ENCODE assay signal across 21 cellular contexts in the genomic region with DNA sequence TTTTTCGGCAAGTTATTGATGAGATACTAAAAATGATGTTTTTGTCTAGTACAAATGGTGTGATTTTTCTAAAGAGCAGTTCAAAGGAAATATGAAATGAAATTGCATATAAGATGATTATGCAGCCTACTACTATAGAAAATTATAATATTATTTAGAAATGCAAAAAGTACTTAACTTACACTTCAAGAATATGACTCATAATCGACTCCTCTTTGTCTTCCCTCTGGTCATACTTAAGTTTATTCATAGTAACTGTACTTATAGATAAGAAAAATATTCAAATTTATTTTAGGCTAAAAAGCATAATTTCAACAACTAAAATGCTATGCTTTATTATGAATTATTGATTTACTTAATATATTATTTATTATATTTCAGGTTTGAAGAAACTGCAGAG.
"Had no signal": no experiment of that assay in that cellular context is flagged by ENCODE, and none has a peak within 500 bp of the region (broad histone marks: within the 10 kb centered on the region; RNA-seq: fewer than 3 reads in every experiment).

No MANE protein-coding gene starts in this region.

- H3K4me3 ChIP-seq: gastroesophageal sphincter, heart left ventricle, ovary, thoracic aorta, upper lobe of left lung had no signal

- H3K27me3 Mint-ChIP-seq: activated CD4-positive, alpha-beta T cell treated with anti-CD3 and anti-CD28 coated beads for 36 hours; activated T-helper 17 cell treated with anti-CD3 and anti-CD28 coated beads, Interleukin-2, amount 50 U/mL, for 72 hours; naive thymus-derived CD8-positive, alpha-beta T cell; stimulated activated naive B cell treated with anti-CD40 and anti-IgM and Interleukin-4, amounts not matched to agents 10 μg/mL and 1 μg/mL and 100 μg/mL, for 72 hours; T-cell had no signal

- H3K27me3 ChIP-seq: brain microvascular endothelial cell, gastroesophageal sphincter, heart left ventricle, ovary, upper lobe of left lung had no signal

- H3K4me1 Mint-ChIP-seq: activated CD4-positive, alpha-beta T cell treated with anti-CD3 and anti-CD28 coated beads for 36 hours had no signal

- H3K4me1 ChIP-seq: gastroesophageal sphincter, heart left ventricle had no signal

- H3K27ac ChIP-seq: brain microvascular endothelial cell, gastroesophageal sphincter, heart left ventricle, ovary, thoracic aorta, upper lobe of left lung had no signal

- H3K4me3 Mint-ChIP-seq: activated CD4-positive, alpha-beta T cell treated with anti-CD3 and anti-CD28 coated beads for 36 hours; activated T-helper 17 cell treated with anti-CD3 and anti-CD28 coated beads, Interleukin-2, amount 50 U/mL, for 72 hours; immature natural killer cell; naive thymus-derived CD8-positive, alpha-beta T cell; stimulated activated naive B cell treated with anti-CD40 and anti-IgM and Interleukin-4, amounts not matched to agents 10 μg/mL and 1 μg/mL and 100 μg/mL, for 72 hours; T-cell; WTC11 had no signal

- DNase-seq: activated CD4-positive, alpha-beta T cell treated with anti-CD3 and anti-CD28 coated beads for 36 hours; activated CD4-positive, alpha-beta T cell treated with anti-CD3 and anti-CD28 coated beads, Interleukin-2, amount 50 U/mL, for 48 hours; activated naive CD4-positive, alpha-beta T cell treated with Interleukin-2 at 50 U/mL for 16 hours; activated T-cell treated with anti-CD3 and anti-CD28 coated beads, Interleukin-2, amount 50 U/mL, for 1 hour; anterior cingulate cortex; brain microvascular endothelial cell; cerebellar nuclear complex; effector memory CD4-positive, alpha-beta T cell; heart left ventricle; immature natural killer cell; mesendoderm; naive thymus-derived CD8-positive, alpha-beta T cell; ovary; stimulated activated naive B cell treated with anti-CD40 and anti-IgM and Interleukin-4, amounts not matched to agents 10 μg/mL and 1 μg/mL and 100 μg/mL, for 72 hours; T-cell; upper lobe of left lung had no signal

- H3K9me3 ChIP-seq: gastroesophageal sphincter, heart left ventricle, ovary, thoracic aorta, upper lobe of left lung had no signal

- H3K27ac Mint-ChIP-seq: activated CD4-positive, alpha-beta T cell treated with anti-CD3 and anti-CD28 coated beads for 36 hours; activated T-helper 17 cell treated with anti-CD3 and anti-CD28 coated beads, Interleukin-2, amount 50 U/mL, for 72 hours; immature natural killer cell; naive thymus-derived CD8-positive, alpha-beta T cell; stimulated activated naive B cell treated with anti-CD40 and anti-IgM and Interleukin-4, amounts not matched to agents 10 μg/mL and 1 μg/mL and 100 μg/mL, for 72 hours; T-cell; WTC11 had no signal

- ATAC-seq: activated CD4-positive, alpha-beta T cell treated with anti-CD3 and anti-CD28 coated beads for 36 hours; activated T-helper 17 cell treated with anti-CD3 and anti-CD28 coated beads, Interleukin-2, amount 50 U/mL, for 72 hours; gastroesophageal sphincter; heart left ventricle; naive thymus-derived CD8-positive, alpha-beta T cell; sciatic nerve; stimulated activated naive B cell treated with anti-CD40 and anti-IgM and Interleukin-4, amounts not matched to agents 10 μg/mL and 1 μg/mL and 100 μg/mL, for 72 hours; T-cell; WTC11 had no signal

- H3K36me3 ChIP-seq: brain microvascular endothelial cell, ovary had no signal

- H3K9me3 Mint-ChIP-seq: activated T-helper 17 cell treated with anti-CD3 and anti-CD28 coated beads, Interleukin-2, amount 50 U/mL, for 72 hours; immature natural killer cell; naive thymus-derived CD8-positive, alpha-beta T cell; stimulated activated naive B cell treated with anti-CD40 and anti-IgM and Interleukin-4, amounts not matched to agents 10 μg/mL and 1 μg/mL and 100 μg/mL, for 72 hours; T-cell; WTC11 had no signal
